In the genomic region with DNA sequence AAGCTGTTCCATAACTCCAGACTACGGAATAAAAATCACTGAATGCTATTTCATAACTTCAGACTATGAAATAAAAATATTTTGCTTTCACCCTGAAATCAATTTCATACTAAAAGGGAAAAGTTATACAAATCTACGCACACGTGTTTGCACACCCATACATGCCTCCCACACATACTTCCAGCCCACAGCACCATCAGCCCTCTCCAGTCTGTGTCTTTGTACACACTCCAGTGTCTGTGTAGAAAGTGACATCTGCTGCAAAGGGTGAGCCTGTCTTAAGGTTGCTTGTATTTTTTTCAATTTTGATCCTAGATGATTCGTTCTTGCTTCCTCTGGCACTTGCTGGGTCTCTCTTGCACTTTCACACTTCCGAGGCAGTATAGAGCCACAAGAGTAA, we compare ENCODE assay signal across 9 cellular contexts. TPM values are rescaled to one million over a fixed set of nuclear protein-coding genes. Genes with fewer than 3 reads are reported as not detected.
"Had no signal": no experiment of that assay in that cellular context is flagged by ENCODE, and none has a peak within 500 bp of the region (broad histone marks: within the 10 kb centered on the region; RNA-seq: fewer than 3 reads in every experiment).

No MANE protein-coding gene starts in this region.

- H3K27ac Mint-ChIP-seq: GM23338, H9, HFFc6 had no signal

- DNase-seq: GM23248, GOT3, H7, H9, HCEC 1CT, HFFc6 had no signal

- H3K36me3 ChIP-seq: HAP-1 had no signal

- H3K4me3 Mint-ChIP-seq: GM23338, H9, HFFc6 had no signal

- H3K9me3 Mint-ChIP-seq: HFFc6 had no signal

- H3K4me2 ChIP-seq: GM23338 had no signal

- FAIRE-seq: H54 had no signal

- H3K4me1 ChIP-seq: HAP-1 had no signal

- H3K27ac ChIP-seq: GM23248 had no signal

- H3K9ac ChIP-seq: GM23248 had no signal

- H3K9me3 ChIP-seq: HAP-1 had no signal

- H3K4me3 ChIP-seq: GM23248, GM23338, HAP-1 had no signal

- H2AFZ ChIP-seq: GM23248, GM23338 had no signal

RNA-seq across cellular contexts. Expression of gene VIT, which starts 53.6 kb away (rescaled TPM):
- total RNA-seq: GM23338, H7 had no signal
- polyA plus RNA-seq: GM23338 had no signal
